Comparison of ENCODE assay signal across 11 cellular contexts in the genomic region with DNA sequence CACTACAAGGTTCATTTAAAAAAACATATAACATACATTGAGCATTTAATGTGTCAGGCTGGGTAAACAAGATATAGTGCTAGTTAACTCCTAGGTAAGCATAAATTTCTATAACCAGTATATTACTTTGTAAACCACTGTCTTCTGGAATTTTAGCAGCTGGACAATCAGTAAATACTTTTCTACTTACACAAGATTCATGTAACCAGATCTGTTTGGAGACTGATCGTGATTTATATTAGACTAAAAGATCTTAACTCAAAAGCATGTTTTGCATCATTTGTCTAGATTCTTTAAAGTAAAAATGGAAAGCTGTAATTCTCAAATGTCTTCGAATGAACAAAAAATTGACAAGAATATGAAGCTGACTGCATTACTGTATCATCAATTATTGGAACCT. TPM values are rescaled to one million over a fixed set of nuclear protein-coding genes. Genes with fewer than 3 reads are reported as not detected.
A peak's percentile ranks its signal among the peaks of the same experiment; 100 is the strongest.
DNase-seq lines count a peak whose midpoint lies in the region; ATAC-seq and TF ChIP-seq lines count a peak whose summit lies in the region.
"Had no signal": no experiment of that assay in that cellular context is flagged by ENCODE, and none has a peak within 500 bp of the region (broad histone marks: within the 10 kb centered on the region; RNA-seq: fewer than 3 reads in every experiment).

No MANE protein-coding gene starts in this region.

- H3K79me2 ChIP-seq in DND-41 (ENCODE audit: insufficient read depth, low read length) = peaks cover 39% of the 10 kb centered on the region

- DNase-seq in DND-41 = no peak
- no peak for DNase-seq in RWPE2 (ENCODE audit: low spot score)
- peak; percentile 19 for DNase-seq in fibroblast of the aortic adventitia (ENCODE audit: low read depth)
- DNase-seq in psoas muscle = no peak
- DNase-seq in uterus = no peak
- no peak for DNase-seq in stimulated activated naive CD4-positive, alpha-beta T cell treated with Interleukin-2 at 50 U/mL for 16 hours (lab: John Stamatoyannopoulos, UW)
- no peak for DNase-seq in activated effector memory CD4-positive, alpha-beta T cell treated with Interleukin-2 at 50 U/mL for 16 hours
- DNase-seq: activated CD4-positive, alpha-beta T cell treated with anti-CD3 and anti-CD28 coated beads for 4 hours; activated naive CD8-positive, alpha-beta T cell treated with anti-CD3 and anti-CD28 coated beads, Interleukin-2, amount 10 ng/mL, durations not matched to agents 7 days and 5 days; islet precursor cell had no signal

- H3K9ac ChIP-seq in DND-41 (ENCODE audit: low read depth, low read length) = no peak overlapping the region

- H3K27ac ChIP-seq in DND-41 (ENCODE audit: low read length) (no peak overlapping the region), RWPE2 (ENCODE audit: poor library complexity, severe bottlenecking) (peak overlapping the region; percentile 55), psoas muscle (no peak overlapping the region), uterus (no peak overlapping the region)

- intact Hi-C loops in psoas muscle (cut with DNase I) (no loop called here), uterus (cut with DNase I; ENCODE audit: low total_unique reads) (no loop called here)

- no peak overlapping the region; a peak in 1 of 4 replicates for H3K4me3 ChIP-seq in DND-41 (ENCODE audit: low read depth in 1 of 2, low read length in 2 of 2)
- H3K4me3 ChIP-seq in RWPE2 (ENCODE audit: severe bottlenecking) = peak overlapping the region; percentile 96
- H3K4me3 ChIP-seq in fibroblast of the aortic adventitia (ENCODE audit: low read depth, low read length) = no peak overlapping the region
- H3K4me3 ChIP-seq in psoas muscle = peak overlapping the region; percentile 87
- no peak overlapping the region for H3K4me3 ChIP-seq in uterus

- peaks cover 3% of the 10 kb centered on the region; the same call in 1 of the 2 replicates for H4K20me1 ChIP-seq in DND-41 (ENCODE audit: insufficient read depth, low read length)

- H3K36me3 ChIP-seq in DND-41 (ENCODE audit: insufficient read depth, low read length) (no peaks in the 10 kb centered on the region; the same call in 1 of the 2 replicates), RWPE2 (ENCODE audit: low read depth) (no peaks in the 10 kb centered on the region), psoas muscle (ENCODE audit: insufficient read depth in 1 of 2, low read depth in 1 of 2) (no peaks in the 10 kb centered on the region), uterus (no peaks in the 10 kb centered on the region)

- TF ChIP-seq CTCF in DND-41 (IDR thresholded peaks at IDR 0.05; ENCODE audit: borderline replicate concordance, extremely low read depth, low read length, poor library complexity, severe bottlenecking) (no peak), RWPE2 (IDR thresholded peaks at IDR 0.05; ENCODE audit: poor library complexity, severe bottlenecking) (no peak), fibroblast of the aortic adventitia (IDR thresholded peaks at IDR 0.05; ENCODE audit: insufficient read depth, low read length) (no peak), psoas muscle (IDR thresholded peaks at IDR 0.05) (no peak), uterus (IDR thresholded peaks at IDR 0.05) (no peak)

- H3K4me2 ChIP-seq in DND-41 (ENCODE audit: insufficient read depth, low read length) = peak overlapping the region; percentile 79; the same call in 1 of the 2 replicates

- 62 to 72% (median 69%) methylated on average over 2 of the region's 2 CpGs for WGBS in psoas muscle, 3 donors

- H3K27me3 ChIP-seq in DND-41 (ENCODE audit: insufficient read depth, low read length, poor library complexity) = no peaks in the 10 kb centered on the region
- no peaks in the 10 kb centered on the region for H3K27me3 ChIP-seq in RWPE2 (ENCODE audit: insufficient read depth, poor library complexity, severe bottlenecking)
- H3K27me3 ChIP-seq in psoas muscle (ENCODE audit: insufficient read depth in 3 of 3, low read length in 2 of 3) = peaks cover 0 to 8% (median 3%) of the 10 kb centered on the region in 3 donors
- no peaks in the 10 kb centered on the region for H3K27me3 ChIP-seq in uterus

- no peak for ATAC-seq in DND-41 (ENCODE audit: insufficient read depth, low read depth)
- ATAC-seq in RWPE2 (ENCODE audit: low read depth) = no peak
- no peak for ATAC-seq in psoas muscle
- no peak for ATAC-seq in HG03432 (IDR thresholded peaks at IDR 0.05; ENCODE audit: unreplicated experiment)

- peaks cover 29% of the 10 kb centered on the region for H3K4me1 ChIP-seq in DND-41 (ENCODE audit: insufficient read depth, low read length)
- H3K4me1 ChIP-seq in RWPE2 (ENCODE audit: insufficient read depth, poor library complexity, severe bottlenecking) = peaks cover 27% of the 10 kb centered on the region
- peaks cover 7% of the 10 kb centered on the region for H3K4me1 ChIP-seq in psoas muscle
- peaks cover 4 to 10% of the 10 kb centered on the region in 2 donors for H3K4me1 ChIP-seq in uterus

- H2AFZ ChIP-seq in DND-41 (ENCODE audit: low read depth, low read length) = peak overlapping the region; percentile 89

- no peak for TF ChIP-seq POLR2A in uterus (IDR thresholded peaks at IDR 0.05)

- H3K9me3 ChIP-seq in DND-41 (ENCODE audit: insufficient read depth, low read length, severe bottlenecking) (no peaks in the 10 kb centered on the region), RWPE2 (ENCODE audit: severe bottlenecking) (no peaks in the 10 kb centered on the region), psoas muscle (no peaks in the 10 kb centered on the region), uterus (no peaks in the 10 kb centered on the region)

RNA-seq across cellular contexts. Expression of a gene that starts 0.9 kb away (rescaled TPM):
- 21.3 and 23.3 TPM in 2 replicates for total RNA-seq in fibroblast of the aortic adventitia (ENCODE audit: low replicate concordance)
- under 1 TPM; 0.22 to 0.60 (median 0.48) TPM for total RNA-seq in psoas muscle
- polyA plus RNA-seq in psoas muscle = 1 to 10 TPM in 2 of 3 donors, under 1 TPM in 1; 0.28 to 2.6 (median 1.1) TPM
- total RNA-seq in uterus = 10 to 100 TPM in 1 of 4 donors, 1 to 10 TPM in 3; 1.8 to 12.5 (median 2.3) TPM

RNA-seq across cellular contexts. Expression of a gene that starts 15.2 kb away (rescaled TPM):
- total RNA-seq in fibroblast of the aortic adventitia (ENCODE audit: low replicate concordance) = 24.9 and 26.4 TPM in 2 replicates
- 10 to 100 TPM in 3 of 4 donors, 1 to 10 TPM in 1; 9.7 to 13.9 (median 10.3) TPM for total RNA-seq in psoas muscle
- polyA plus RNA-seq in psoas muscle = 10 to 100 TPM in 1 of 3 donors, 1 to 10 TPM in 2; 7.1 to 24.0 (median 7.9) TPM
- 10 to 100 TPM; 10.5 to 77.4 (median 16.9) TPM for total RNA-seq in uterus

Comparison
In these comparisons a context has a peak if more than half of its experiments do, and no peak if none do; other contexts are left out.
1. H3K4me3 ChIP-seq: peak in RWPE2 (single experiment) and psoas muscle (single experiment); none in DND-41 (0 of 2), fibroblast of the aortic adventitia (single experiment) and uterus (0 of 2).